In the genomic region with DNA sequence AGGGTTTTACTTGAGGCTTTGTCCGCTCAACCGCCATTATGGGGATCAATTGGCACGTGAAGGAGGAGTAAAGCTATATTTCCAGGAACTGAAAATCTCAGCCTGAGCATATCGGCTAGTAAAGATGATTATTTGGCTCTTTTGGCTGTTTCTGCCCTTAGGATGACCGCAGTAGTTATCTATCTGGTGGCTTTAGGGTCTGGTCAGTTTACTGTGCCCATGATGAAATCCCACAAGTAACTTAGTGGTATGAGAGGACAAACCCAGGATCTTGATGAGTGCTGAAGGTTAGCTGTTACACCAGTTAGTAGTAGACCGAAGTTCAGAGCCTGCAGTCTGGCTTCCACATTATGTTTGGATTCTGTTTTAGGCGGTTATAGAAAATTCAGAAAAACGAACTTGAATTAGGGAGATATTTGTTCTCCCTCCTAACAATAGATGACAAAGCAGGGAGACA, we compare ENCODE assay signal across 8 cellular contexts. TPM values are rescaled to one million over a fixed set of nuclear protein-coding genes. Genes with fewer than 3 reads are reported as not detected.
DNase-seq lines count a peak whose midpoint lies in the region; ATAC-seq and TF ChIP-seq lines count a peak whose summit lies in the region.

No MANE protein-coding gene starts in this region.

- H3K4me3 ChIP-seq in skeletal muscle tissue (ENCODE audit: low read length in 3 of 3) = peak overlapping the region; percentile 90 to 96 (median 90)

- TF ChIP-seq CTCF in foreskin keratinocyte (conservative IDR thresholded peaks at IDR 0.05) = no peak

- peak overlapping the region; percentile 99 to 100 (median 100) for H3K9ac ChIP-seq in skeletal muscle tissue (ENCODE audit: low read depth in 1 of 3, low read length in 3 of 3)

- H3K4me1 Mint-ChIP-seq in T-helper 2 cell treated with Interferon-gamma antibody and Interleukin-4, amounts not matched to agents 5 μg/mL and 100 μg/mL, for 36 hours (ENCODE audit: low read depth) = peaks cover 48% of the 10 kb centered on the region

- DNase-seq in NCI-H82 (lab: John Stamatoyannopoulos, UW) (peak; percentile 61), NCI-H82 treated with DMSO at 0.1 percent for 48 hours (lab: John Stamatoyannopoulos, UW; ENCODE audit: unreplicated experiment) (no peak), foreskin keratinocyte (no peak), NCI-H446 treated with DMSO at 0.1 percent for 48 hours (lab: John Stamatoyannopoulos, UW) (no peak)
- no peak for DNase-seq in T-helper 2 cell treated with Interferon-gamma antibody and Interleukin-4, amounts not matched to agents 5 μg/mL and 100 μg/mL, for 36 hours (ENCODE audit: low spot score)

- peak overlapping the region; percentile 89 for H3K27ac ChIP-seq in foreskin keratinocyte
- H3K27ac ChIP-seq in skeletal muscle tissue (ENCODE audit: low read depth, low read length) = peak overlapping the region; percentile 99

- peak overlapping the region; percentile 96 for H3K4me3 Mint-ChIP-seq in T-helper 2 cell treated with Interferon-gamma antibody and Interleukin-4, amounts not matched to agents 5 μg/mL and 100 μg/mL, for 36 hours

- ATAC-seq in foreskin keratinocyte (no peak), GM21786 (IDR thresholded peaks at IDR 0.05; ENCODE audit: unreplicated experiment) (no peak), GM21526 (IDR thresholded peaks at IDR 0.05; ENCODE audit: low FRiP score, unreplicated experiment) (no peak)

- peaks cover 27 to 35% (median 32%) of the 10 kb centered on the region in 3 donors for H3K36me3 ChIP-seq in skeletal muscle tissue (ENCODE audit: control insufficient read depth in 3 of 3, insufficient read depth in 3 of 3, low read length in 3 of 3)

- no peaks in the 10 kb centered on the region for H3K9me3 Mint-ChIP-seq in T-helper 2 cell treated with Interferon-gamma antibody and Interleukin-4, amounts not matched to agents 5 μg/mL and 100 μg/mL, for 36 hours

- H3K36me3 Mint-ChIP-seq in T-helper 2 cell treated with Interferon-gamma antibody and Interleukin-4, amounts not matched to agents 5 μg/mL and 100 μg/mL, for 36 hours (ENCODE audit: low read depth) = peaks cover 56% of the 10 kb centered on the region

- H3K4me1 ChIP-seq in foreskin keratinocyte (peaks cover 31% of the 10 kb centered on the region), skeletal muscle tissue (ENCODE audit: control insufficient read depth in 3 of 3, insufficient read depth in 3 of 3, low read length in 3 of 3) (peaks cover 47 to 55% (median 54%) of the 10 kb centered on the region in 3 donors)

- H3K27ac Mint-ChIP-seq in T-helper 2 cell treated with Interferon-gamma antibody and Interleukin-4, amounts not matched to agents 5 μg/mL and 100 μg/mL, for 36 hours = peak overlapping the region; percentile 97

- no peaks in the 10 kb centered on the region for H3K9me3 ChIP-seq in skeletal muscle tissue (ENCODE audit: control insufficient read depth in 3 of 3, low read length in 3 of 3)

- H3K27me3 Mint-ChIP-seq in T-helper 2 cell treated with Interferon-gamma antibody and Interleukin-4, amounts not matched to agents 5 μg/mL and 100 μg/mL, for 36 hours (ENCODE audit: low read depth) = no peaks in the 10 kb centered on the region

- H3K27me3 ChIP-seq in foreskin keratinocyte (no peaks in the 10 kb centered on the region), skeletal muscle tissue (ENCODE audit: control insufficient read depth in 3 of 3, insufficient read depth in 3 of 3, low read length in 3 of 3) (no peaks in the 10 kb centered on the region)

RNA-seq across cellular contexts. Expression of gene MAT2A, which starts 1.2 kb away (rescaled TPM):
- total RNA-seq in foreskin keratinocyte = 141 and 157 TPM in 2 replicates
- 92.5 and 105 TPM in 2 replicates for polyA plus RNA-seq in foreskin keratinocyte
- 57.9 TPM for total RNA-seq in skeletal muscle tissue

RNA-seq across cellular contexts. Expression of gene GGCX, which starts 21.1 kb away (rescaled TPM):
- total RNA-seq in foreskin keratinocyte (36.2 and 36.8 TPM in 2 replicates), skeletal muscle tissue (24.5 TPM)
- polyA plus RNA-seq in foreskin keratinocyte = 24.9 and 27.2 TPM in 2 replicates

RNA-seq across cellular contexts. Expression of gene VAMP8, which starts 37.2 kb away (rescaled TPM):
- total RNA-seq in foreskin keratinocyte (93.1 and 116 TPM in 2 replicates), skeletal muscle tissue (4.7 TPM)
- polyA plus RNA-seq in foreskin keratinocyte = 286 and 294 TPM in 2 replicates

RNA-seq across cellular contexts. Expression of gene VAMP5, which starts 44.1 kb away (rescaled TPM):
- total RNA-seq in foreskin keratinocyte (0.99 and 1.6 TPM in 2 replicates), skeletal muscle tissue (17.7 TPM)
- polyA plus RNA-seq in foreskin keratinocyte = 5.3 and 6.3 TPM in 2 replicates

RNA-seq across cellular contexts. Expression of gene RNF181, which starts 55.4 kb away (rescaled TPM):
- total RNA-seq in foreskin keratinocyte (164 and 177 TPM in 2 replicates), skeletal muscle tissue (74.1 TPM)
- 231 and 251 TPM in 2 replicates for polyA plus RNA-seq in foreskin keratinocyte

Comparison
In these comparisons a context has a peak if more than half of its experiments do, and no peak if none do; other contexts are left out.
1. RNA of gene VAMP8, which starts 37.2 kb away (total RNA-seq): 93.1 to 116 TPM in foreskin keratinocyte; 4.7 TPM in skeletal muscle tissue (single experiment); every median in the first group is over 10 times any median in the second.